ENCODE assay signal across 23 cellular contexts in the genomic region with DNA sequence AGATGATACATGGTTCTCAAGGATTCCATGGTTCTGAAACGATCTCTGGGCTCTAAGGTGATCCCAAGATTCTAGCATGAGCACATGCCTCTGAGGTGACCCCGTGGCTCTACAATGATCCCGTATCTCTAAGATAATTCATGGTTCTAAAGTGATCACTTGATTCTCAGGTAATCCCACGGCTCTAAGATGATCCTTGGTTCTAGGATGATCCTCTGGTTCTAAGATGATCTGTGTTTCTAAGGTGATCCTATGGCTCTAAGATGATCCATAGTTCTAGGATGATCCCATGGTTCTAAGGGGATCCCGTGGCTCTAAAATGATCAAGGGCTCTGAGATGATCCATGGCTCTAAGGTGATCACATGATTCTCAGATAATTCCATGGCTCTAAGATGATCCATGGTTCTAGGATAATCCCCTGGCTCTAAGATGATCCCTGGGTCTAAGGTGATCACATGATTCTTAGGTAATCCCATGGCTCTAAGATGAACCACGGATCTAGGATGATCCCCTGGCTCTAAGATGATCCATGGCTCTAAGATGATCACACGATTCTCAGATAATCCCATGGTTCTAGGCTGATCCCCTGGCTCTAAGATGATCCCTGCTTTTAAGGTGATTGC.
"Had no signal": no experiment of that assay in that cellular context is flagged by ENCODE, and none has a peak within 500 bp of the region (broad histone marks: within the 10 kb centered on the region; RNA-seq: fewer than 3 reads in every experiment).

No MANE protein-coding gene starts in this region.

- FAIRE-seq: colon, endothelial cell of umbilical vein, frontal cortex, kidney had no signal

- H3K4me2 ChIP-seq: hepatocyte had no signal

- DNase-seq: dermis blood vessel endothelial cell; dorsolateral prefrontal cortex; effector CD4-positive, alpha-beta T cell; effector memory CD4-positive, alpha-beta T cell; foreskin keratinocyte; heart left ventricle; hypothalamus; immature natural killer cell; kidney glomerular epithelial cell; left cardiac atrium; left lung; left ventricle myocardium superior; lower lobe of right lung; mesendoderm; midbrain had no signal

- ATAC-seq: foreskin keratinocyte, gastroesophageal sphincter, heart left ventricle, left cardiac atrium, left lung, left ventricle myocardium superior, lower lobe of right lung had no signal

- H3K9me3 ChIP-seq: esophagus muscularis mucosa, gastroesophageal sphincter, lower lobe of right lung had no signal

- H3K27me3 ChIP-seq: dorsolateral prefrontal cortex, esophagus muscularis mucosa, foreskin keratinocyte, gastroesophageal sphincter, heart left ventricle, hepatocyte, left lung had no signal

- H3K27ac ChIP-seq: coronary artery, dorsolateral prefrontal cortex, esophagus muscularis mucosa, foreskin keratinocyte, gastroesophageal sphincter, heart left ventricle, hepatocyte, left lung, lower lobe of right lung had no signal

- H3K4me3 ChIP-seq: coronary artery, dorsolateral prefrontal cortex, esophagus muscularis mucosa, gastroesophageal sphincter, heart left ventricle, hepatocyte, left lung, lower lobe of right lung had no signal

- H3K4me3 Mint-ChIP-seq: immature natural killer cell had no signal

- H2AFZ ChIP-seq: hepatocyte had no signal

- H3K79me2 ChIP-seq: hepatocyte had no signal
